In genomic region chr6:158620963-158621693, GRCh38 we compare ENCODE assay signal across 24 cellular contexts. TPM values are rescaled to one million over a fixed set of nuclear protein-coding genes. Genes with fewer than 3 reads are reported as not detected.
DNase-seq lines count a peak whose midpoint lies in the region; ATAC-seq and TF ChIP-seq lines count a peak whose summit lies in the region.
"Had no signal": no experiment of that assay in that cellular context is flagged by ENCODE, and none has a peak within 500 bp of the region (broad histone marks: within the 10 kb centered on the region; RNA-seq: fewer than 3 reads in every experiment).

No MANE protein-coding gene starts in this region.

- no peak overlapping the region for H3K4me3 Mint-ChIP-seq in activated CD8-positive, alpha-beta memory T cell treated with anti-CD3 and anti-CD28 coated beads, Interleukin-2, amount 10 ng/mL, durations not matched to agents 7 days and 5 days
- H3K4me3 Mint-ChIP-seq: activated naive CD8-positive, alpha-beta T cell; CD14-positive monocyte; WTC11 had no signal

- H3K4me1 ChIP-seq in upper lobe of right lung: no peaks in the 10 kb centered on the region
- H3K4me1 ChIP-seq: HAP-1, left lung, prostate gland, SJCRH30, suprapubic skin had no signal

- H3K27ac Mint-ChIP-seq in activated CD8-positive, alpha-beta memory T cell treated with anti-CD3 and anti-CD28 coated beads, Interleukin-2, amount 10 ng/mL, durations not matched to agents 7 days and 5 days: no peak overlapping the region
- H3K27ac Mint-ChIP-seq: WTC11 had no signal

- no peaks in the 10 kb centered on the region for H3K27me3 Mint-ChIP-seq in activated CD8-positive, alpha-beta memory T cell treated with anti-CD3 and anti-CD28 coated beads, Interleukin-2, amount 10 ng/mL, durations not matched to agents 7 days and 5 days
- H3K27me3 Mint-ChIP-seq: activated naive CD8-positive, alpha-beta T cell had no signal

- POLR2A ChIA-PET in RWPE1 (lab: Yijun Ruan, JAX; ENCODE audit: low non-redundant PET): no interaction called here

- intact Hi-C loops in left ventricle myocardium superior (cut with micrococcal nuclease) (no loop called here), Right ventricle myocardium inferior (cut with DNase I) (no loop called here), upper lobe of right lung (cut with DNase I) (no loop called here)

- H3K9me3 Mint-ChIP-seq in activated CD8-positive, alpha-beta memory T cell treated with anti-CD3 and anti-CD28 coated beads, Interleukin-2, amount 10 ng/mL, durations not matched to agents 7 days and 5 days (ENCODE audit: low read depth): no peaks in the 10 kb centered on the region
- H3K9me3 Mint-ChIP-seq: activated T-helper 2 cell treated with anti-CD3 and anti-CD28 coated beads, Interferon-gamma antibody, Interleukin-2, Interleukin-4, amounts not matched to agents 10 μg/mL and 5 μg/mL and 100 μg/mL, durations not matched to agents 14 hours and 24 hours and 36 hours; CD14-positive monocyte had no signal

- no peak for TF ChIP-seq CTCF in upper lobe of right lung (IDR thresholded peaks at IDR 0.05)
- TF ChIP-seq CTCF in RWPE1 (conservative IDR thresholded peaks at IDR 0.05; ENCODE audit: low read depth): no peak

- CTCF ChIA-PET in activated CD8-positive, alpha-beta memory T cell treated with anti-CD3 and anti-CD28 coated beads, Interleukin-2, amount 10 ng/mL, durations not matched to agents 7 days and 5 days (lab: Charles Lee): interaction anchor here (1.1 kb wide), 1 partner anchor 407 kb away, joined by 5 read pairs; no protein-coding TSS in a partner anchor
- CTCF ChIA-PET in RWPE1 (lab: Yijun Ruan, JAX): interaction anchor here (1.1 to 1.2 kb wide), 2 partner anchors 24 to 70 kb away, joined by 3 to 5 read pairs; no protein-coding TSS in a partner anchor

- DNase-seq in left ventricle myocardium superior (no peak), Right ventricle myocardium inferior (ENCODE audit: missing footprints) (no peak), left lobe of liver (ENCODE audit: low spot score) (peak; percentile 39), upper lobe of right lung (peak; percentile 50), dedifferentiated amniotic fluid mesenchymal stem cell (ENCODE audit: extremely low spot score) (no peak), RWPE1 (ENCODE audit: low spot score) (no peak)
- DNase-seq in activated CD8-positive, alpha-beta memory T cell treated with anti-CD3 and anti-CD28 coated beads, Interleukin-2, amount 10 ng/mL, durations not matched to agents 7 days and 5 days: peak; percentile 33
- DNase-seq: glutamatergic neuron, IMR-90, NCI-H1417 treated with DMSO at 0.1 percent for 48 hours, NCI-H446 treated with DMSO at 0.1 percent for 48 hours, PC-3, SJCRH30, T-helper 2 cell had no signal

- peak; percentile 60 for ATAC-seq in left ventricle myocardium superior
- no peak for ATAC-seq in Right ventricle myocardium inferior
- no peak for ATAC-seq in activated CD8-positive, alpha-beta memory T cell treated with anti-CD3 and anti-CD28 coated beads, Interleukin-2, amount 10 ng/mL, durations not matched to agents 7 days and 5 days
- no peak for ATAC-seq in left lobe of liver
- no peak for ATAC-seq in upper lobe of right lung
- ATAC-seq in HG03354 (IDR thresholded peaks at IDR 0.05; ENCODE audit: poor library complexity, severe bottlenecking, unreplicated experiment): no peak
- ATAC-seq: left lung, mucosa of descending colon, PC-3, WTC11 had no signal

- no peaks in the 10 kb centered on the region for H3K27me3 ChIP-seq in upper lobe of right lung
- H3K27me3 ChIP-seq: left lung, SJCRH30, suprapubic skin had no signal

- no peaks in the 10 kb centered on the region for H3K9me3 ChIP-seq in upper lobe of right lung
- H3K9me3 ChIP-seq: HAP-1, left lung, mucosa of descending colon, prostate gland, suprapubic skin had no signal

- peaks cover 33% of the 10 kb centered on the region for H3K36me3 ChIP-seq in upper lobe of right lung
- H3K36me3 ChIP-seq: prostate gland had no signal

- H3K27ac ChIP-seq in upper lobe of right lung (no peak overlapping the region), RWPE1 (no peak overlapping the region)
- H3K27ac ChIP-seq: left lung, prostate gland, SJCRH30, suprapubic skin had no signal

- H3K4me3 ChIP-seq in upper lobe of right lung: no peak overlapping the region
- H3K4me3 ChIP-seq: HAP-1, left lung, mucosa of descending colon, prostate gland, SJCRH30, suprapubic skin had no signal

- H3K4me1 Mint-ChIP-seq in activated CD8-positive, alpha-beta memory T cell treated with anti-CD3 and anti-CD28 coated beads, Interleukin-2, amount 10 ng/mL, durations not matched to agents 7 days and 5 days: peaks cover 12% of the 10 kb centered on the region
- H3K4me1 Mint-ChIP-seq: CD14-positive monocyte had no signal

- peaks cover 38% of the 10 kb centered on the region for H3K36me3 Mint-ChIP-seq in activated CD8-positive, alpha-beta memory T cell treated with anti-CD3 and anti-CD28 coated beads, Interleukin-2, amount 10 ng/mL, durations not matched to agents 7 days and 5 days

RNA-seq across cellular contexts. Expression of gene DYNLT1, which starts 23.4 kb away (rescaled TPM):
- 130 TPM for total RNA-seq in left ventricle myocardium superior
- 145 TPM for total RNA-seq in Right ventricle myocardium inferior
- 100 to 1,000 TPM; 109 to 120 TPM for total RNA-seq in activated CD8-positive, alpha-beta memory T cell treated with anti-CD3 and anti-CD28 coated beads, Interleukin-2, amount 10 ng/mL, durations not matched to agents 7 days and 5 days
- 29.9 TPM for total RNA-seq in left lobe of liver
- total RNA-seq in upper lobe of right lung: 104 TPM

RNA-seq across cellular contexts. Expression of gene SYTL3, which starts 28.7 kb away (rescaled TPM):
- total RNA-seq in left ventricle myocardium superior: 10.8 TPM
- total RNA-seq in Right ventricle myocardium inferior: 10.8 TPM
- 100 to 1,000 TPM; 106 to 112 TPM for total RNA-seq in activated CD8-positive, alpha-beta memory T cell treated with anti-CD3 and anti-CD28 coated beads, Interleukin-2, amount 10 ng/mL, durations not matched to agents 7 days and 5 days
- 0.43 TPM for total RNA-seq in left lobe of liver
- total RNA-seq in upper lobe of right lung: 8.7 TPM

Comparison
In these comparisons a context has a peak if more than half of its experiments do, and no peak if none do; other contexts are left out.
1. DNase-seq: peak in activated CD8-positive, alpha-beta memory T cell treated with anti-CD3 and anti-CD28 coated beads, Interleukin-2, amount 10 ng/mL, durations not matched to agents 7 days and 5 days (single experiment), left lobe of liver (single experiment) and upper lobe of right lung (single experiment); none in left ventricle myocardium superior (single experiment), Right ventricle myocardium inferior (single experiment), dedifferentiated amniotic fluid mesenchymal stem cell (single experiment) and RWPE1 (single experiment).